In genomic region chr2:5743992-5744391, GRCh38 we compare ENCODE assay signal across 15 cellular contexts. TPM values are rescaled to one million over a fixed set of nuclear protein-coding genes. Genes with fewer than 3 reads are reported as not detected.
DNase-seq lines count a peak whose midpoint lies in the region; ATAC-seq and TF ChIP-seq lines count a peak whose summit lies in the region.
"Had no signal": no experiment of that assay in that cellular context is flagged by ENCODE, and none has a peak within 500 bp of the region (broad histone marks: within the 10 kb centered on the region; RNA-seq: fewer than 3 reads in every experiment).

No MANE protein-coding gene starts in this region.

- H3K4me2 ChIP-seq in PC-3 (ENCODE audit: low read length), result no peak overlapping the region

- H3K9me2 ChIP-seq in PC-3 (replicated peaks; ENCODE audit: low read length), result no peaks in the 10 kb centered on the region

- no peaks in the 10 kb centered on the region for H3F3A ChIP-seq in PC-3 (ENCODE audit: low read length, unreplicated experiment)

- BruUV-seq in PC-3 (replicated peaks; lab: Mats Ljungman, UMichigan), result no TSS peak

- no peaks in the 10 kb centered on the region for H3K9me3 ChIP-seq in PC-3 (ENCODE audit: low read length)

- intact Hi-C loops in PC-3 (cut with micrococcal nuclease), result no loop called here

- H3K27ac ChIP-seq in PC-3 (ENCODE audit: low read length), result no peak overlapping the region
- H3K27ac ChIP-seq: SK-N-MC had no signal

- H3K27me3 ChIP-seq in PC-3 (ENCODE audit: low read length), result no peaks in the 10 kb centered on the region

- no peaks in the 10 kb centered on the region for H3K79me2 ChIP-seq in PC-3 (ENCODE audit: low read length)

- DNase-seq in NCI-H2029 (lab: John Stamatoyannopoulos, UW) (peak; percentile 5), NCI-H2029 treated with DMSO at 0.1 percent for 48 hours (lab: John Stamatoyannopoulos, UW) (no peak), NCI-H2171 (lab: John Stamatoyannopoulos, UW) (peak; percentile 15), iPS-NIHi11 (ENCODE audit: low spot score) (peak; percentile 32), PC-3 (no peak), midbrain (lab: John Stamatoyannopoulos, UW) (no peak)
- DNase-seq: CD4-positive, alpha-beta T cell; DND-41; MM.1S; NCI-H1092 treated with DMSO at 0.1 percent for 48 hours; NCI-H446 treated with DMSO at 0.1 percent for 48 hours; NCI-H774 had no signal

- no peaks in the 10 kb centered on the region for H4K20me1 ChIP-seq in PC-3 (ENCODE audit: low read length)

- H3K4me1 ChIP-seq in PC-3 (ENCODE audit: insufficient read depth, low read length), result no peaks in the 10 kb centered on the region

- H3K9ac ChIP-seq in PC-3 (ENCODE audit: low read length), result no peak overlapping the region

- POLR2A ChIA-PET in PC-3 (lab: Charles Lee; ENCODE audit: unreplicated experiment), result no interaction called here

- no peak for TF ChIP-seq CTCF in PC-3 (conservative IDR thresholded peaks at IDR 0.05; ENCODE audit: low read depth, low read length)

- no peak overlapping the region for H3K4me3 ChIP-seq in PC-3 (ENCODE audit: low read length)
- H3K4me3 ChIP-seq: SK-N-MC had no signal

- no peak overlapping the region for H2AFZ ChIP-seq in PC-3 (ENCODE audit: low read length)

- H3K36me3 ChIP-seq in PC-3 (ENCODE audit: low read depth, low read length), result no peaks in the 10 kb centered on the region

- no peak for ATAC-seq in PC-3
- no peak for ATAC-seq in HG02610 (IDR thresholded peaks at IDR 0.05; ENCODE audit: unreplicated experiment)
- ATAC-seq: HCT116 had no signal

- CTCF ChIA-PET in PC-3 (lab: Charles Lee), result no interaction called here

RNA-seq across cellular contexts. Expression of gene SOX11, which starts 51.8 kb away (rescaled TPM):
- total RNA-seq in PC-3 (2014; rRNA removed), result not detected in 2 replicates
- total RNA-seq: CD4-positive, alpha-beta T cell had no signal

Comparison
In these comparisons a context has a peak if more than half of its experiments do, and no peak if none do; other contexts are left out.
1. DNase-seq: peak in NCI-H2029 (single experiment), NCI-H2171 (single experiment) and iPS-NIHi11 (single experiment); none in NCI-H2029 treated with DMSO at 0.1 percent for 48 hours (single experiment), PC-3 (single experiment) and midbrain (single experiment).